Comparison of ENCODE assay signal across 8 cellular contexts in genomic region chr1:45512641-45513054, GRCh38. TPM values are rescaled to one million over a fixed set of nuclear protein-coding genes. Genes with fewer than 3 reads are reported as not detected.
DNase-seq lines count a peak whose midpoint lies in the region; ATAC-seq and TF ChIP-seq lines count a peak whose summit lies in the region.

No MANE protein-coding gene starts in this region.

- H3K4me3 Mint-ChIP-seq in Calu3 (ENCODE audit: low read depth, unreplicated experiment) (no peak overlapping the region), osteocyte (ENCODE audit: unreplicated experiment) (no peak overlapping the region)
- no peak overlapping the region for H3K4me3 Mint-ChIP-seq in activated T-cell treated with anti-CD3 and anti-CD28 coated beads, Interleukin-2, amount 50 U/mL, for 72 hours

- H3K4me1 ChIP-seq in Peyer's patch = peaks cover 0 to 29% (median 5%) of the 10 kb centered on the region in 4 donors

- intact Hi-C loops in Calu3 (cut with micrococcal nuclease; ENCODE audit: unreplicated experiment) = loop anchor here (1.0 to 5.0 kb wide), 2 partner anchors 58 to 175 kb away; partner anchors contain the start of genes GPBP1L1 and TMEM69

- H3K36me3 ChIP-seq in Peyer's patch = peaks cover 0 to 88% (median 4%) of the 10 kb centered on the region in 3 donors

- H3K36me3 Mint-ChIP-seq in Calu3 (ENCODE audit: insufficient read depth, unreplicated experiment) (peaks cover 93% of the 10 kb centered on the region), osteocyte (ENCODE audit: unreplicated experiment) (peaks cover 61% of the 10 kb centered on the region)
- H3K36me3 Mint-ChIP-seq in activated T-cell treated with anti-CD3 and anti-CD28 coated beads, Interleukin-2, amount 50 U/mL, for 72 hours (ENCODE audit: insufficient read depth in 2 of 2) = peaks cover 16 to 35% of the 10 kb centered on the region in 2 donors

- H3K9me3 Mint-ChIP-seq in Calu3 (ENCODE audit: low read depth, unreplicated experiment) (no peaks in the 10 kb centered on the region), osteocyte (ENCODE audit: unreplicated experiment) (no peaks in the 10 kb centered on the region)
- no peaks in the 10 kb centered on the region for H3K9me3 Mint-ChIP-seq in activated T-cell treated with anti-CD3 and anti-CD28 coated beads, Interleukin-2, amount 50 U/mL, for 72 hours

- H3K9me3 ChIP-seq in Peyer's patch = no peaks in the 10 kb centered on the region

- DNase-seq in Calu3 (peak; percentile 79), HT-29 (ENCODE audit: low spot score) (peak; percentile 88), Peyer's patch (peak; percentile 56 to 86 (median 59)), fibroblast of the aortic adventitia (ENCODE audit: low read depth) (peak; percentile 68), osteocyte (ENCODE audit: extremely low spot score, unreplicated experiment) (no peak)
- DNase-seq in activated T-cell treated with anti-CD3 and anti-CD28 coated beads, Interleukin-2, amount 50 U/mL, for 72 hours = peak; percentile 72

- H3K27me3 Mint-ChIP-seq in Calu3 (ENCODE audit: unreplicated experiment) (no peaks in the 10 kb centered on the region), osteocyte (ENCODE audit: unreplicated experiment) (no peaks in the 10 kb centered on the region)
- H3K27me3 Mint-ChIP-seq in activated T-cell treated with anti-CD3 and anti-CD28 coated beads, Interleukin-2, amount 50 U/mL, for 72 hours (ENCODE audit: low read depth) = no peaks in the 10 kb centered on the region

- H3K27me3 ChIP-seq in Peyer's patch = no peaks in the 10 kb centered on the region

- no peak for TF ChIP-seq POLR2A in Peyer's patch (IDR thresholded peaks at IDR 0.05)

- CTCF ChIA-PET in Calu3 (lab: Charles Lee) = interaction anchor here (0.6 to 1.2 kb wide), 5 partner anchors 11 to 542 kb away, joined by 3 to 9 read pairs (median 4); no protein-coding TSS in a partner anchor

- H3K4me3 ChIP-seq in Peyer's patch (no peak overlapping the region), fibroblast of the aortic adventitia (ENCODE audit: low read depth, low read length) (no peak overlapping the region)

- peaks cover 46% of the 10 kb centered on the region for H3K4me1 Mint-ChIP-seq in Calu3 (ENCODE audit: low read depth, unreplicated experiment)
- H3K4me1 Mint-ChIP-seq in activated T-cell treated with anti-CD3 and anti-CD28 coated beads, Interleukin-2, amount 50 U/mL, for 72 hours (ENCODE audit: low read depth) = peaks cover 33% of the 10 kb centered on the region
- no peaks in the 10 kb centered on the region for H3K4me1 Mint-ChIP-seq in osteocyte (ENCODE audit: unreplicated experiment)

- BruUV-seq in Calu3 (replicated peaks; lab: Mats Ljungman, UMichigan) = no TSS peak

- ATAC-seq in activated T-cell treated with anti-CD3 and anti-CD28 coated beads, Interleukin-2, amount 50 U/mL, for 72 hours (replicated peaks in 1 of 2) = peak; percentile 75 to 84
- ATAC-seq in GM21367 (IDR thresholded peaks at IDR 0.05; ENCODE audit: unreplicated experiment) (no peak), HG03460 (IDR thresholded peaks at IDR 0.05; ENCODE audit: unreplicated experiment) (no peak)

- TF ChIP-seq CTCF in Calu3 (IDR thresholded peaks at IDR 0.05; ENCODE audit: unreplicated experiment) = peak; percentile 72
- TF ChIP-seq CTCF in Peyer's patch (IDR thresholded peaks at IDR 0.05) = peak in 5 of 6 experiments; percentile 38 to 82 (median 71)
- TF ChIP-seq CTCF in fibroblast of the aortic adventitia (IDR thresholded peaks at IDR 0.05; ENCODE audit: insufficient read depth, low read length) = peak; percentile 80
- peak; percentile 74 for TF ChIP-seq CTCF in osteocyte (IDR thresholded peaks at IDR 0.05)

- H3K27ac ChIP-seq in Peyer's patch = no peak overlapping the region

- H3K27ac Mint-ChIP-seq in Calu3 (ENCODE audit: unreplicated experiment) (no peak overlapping the region), osteocyte (ENCODE audit: unreplicated experiment) (no peak overlapping the region)
- no peak overlapping the region for H3K27ac Mint-ChIP-seq in activated T-cell treated with anti-CD3 and anti-CD28 coated beads, Interleukin-2, amount 50 U/mL, for 72 hours

RNA-seq across cellular contexts. Expression of gene PRDX1, which starts 9.0 kb away (rescaled TPM):
- 686 and 744 TPM in 2 replicates for total RNA-seq in Calu3 (2022)
- 630 and 644 TPM in 2 replicates for total RNA-seq in HT-29 (2014; rRNA removed; shearing (Covaris generic))
- 100 to 1,000 TPM; 214 to 501 (median 292) TPM for total RNA-seq in Peyer's patch
- 100 to 1,000 TPM; 128 to 146 TPM for total RNA-seq in activated T-cell treated with anti-CD3 and anti-CD28 coated beads, Interleukin-2, amount 50 U/mL, for 72 hours
- total RNA-seq in fibroblast of the aortic adventitia (ENCODE audit: low replicate concordance) = 272 and 467 TPM in 2 replicates
- total RNA-seq in osteocyte = 291 and 292 TPM in 2 replicates

RNA-seq across cellular contexts. Expression of gene MMACHC, which starts 12.5 kb away (rescaled TPM):
- total RNA-seq in Calu3 (2022) = 13.6 and 15.5 TPM in 2 replicates
- total RNA-seq in HT-29 (2014; rRNA removed; shearing (Covaris generic)) = 6.8 and 6.9 TPM in 2 replicates
- 1 to 10 TPM; 2.5 to 5.1 (median 3.4) TPM for total RNA-seq in Peyer's patch
- 1 to 10 TPM; 3.4 to 4.7 TPM for total RNA-seq in activated T-cell treated with anti-CD3 and anti-CD28 coated beads, Interleukin-2, amount 50 U/mL, for 72 hours
- total RNA-seq in fibroblast of the aortic adventitia (ENCODE audit: low replicate concordance) = 2.2 and 5.2 TPM in 2 replicates
- 6.7 and 6.9 TPM in 2 replicates for total RNA-seq in osteocyte

RNA-seq across cellular contexts. Expression of gene CCDC163, which starts 12.8 kb away (rescaled TPM):
- total RNA-seq in Calu3 (2022) (4.9 and 6.0 TPM in 2 replicates), Peyer's patch (1 to 10 TPM in 2 of 4 donors, under 1 TPM in 1, not detected in 1; 0.94 to 3.7 (median 1.7) TPM), fibroblast of the aortic adventitia (ENCODE audit: low replicate concordance) (0.57 and 1.5 TPM in 2 replicates), osteocyte (1.6 and 1.8 TPM in 2 replicates)
- total RNA-seq in HT-29 (2014; rRNA removed; shearing (Covaris generic)) = 0.71 and 1.5 TPM in 2 replicates
- 10 to 100 TPM; 15.2 to 15.5 TPM for total RNA-seq in activated T-cell treated with anti-CD3 and anti-CD28 coated beads, Interleukin-2, amount 50 U/mL, for 72 hours

RNA-seq across cellular contexts. Expression of gene TESK2, which starts 21.7 kb away (rescaled TPM):
- total RNA-seq in Calu3 (2022) = 1.8 and 2.3 TPM in 2 replicates
- 2.0 and 2.9 TPM in 2 replicates for total RNA-seq in HT-29 (2014; rRNA removed; shearing (Covaris generic))
- total RNA-seq in Peyer's patch = 10 to 100 TPM; 16.5 to 30.5 (median 23.2) TPM
- 1 to 10 TPM; 5.9 to 8.8 TPM for total RNA-seq in activated T-cell treated with anti-CD3 and anti-CD28 coated beads, Interleukin-2, amount 50 U/mL, for 72 hours
- total RNA-seq in fibroblast of the aortic adventitia (ENCODE audit: low replicate concordance) = 2.0 and 5.7 TPM in 2 replicates
- 2.7 and 4.1 TPM in 2 replicates for total RNA-seq in osteocyte

RNA-seq across cellular contexts. Expression of gene AKR1A1, which starts 38.0 kb away (rescaled TPM):
- total RNA-seq in Calu3 (2022) (111 and 119 TPM in 2 replicates), Peyer's patch (100 to 1,000 TPM; 161 to 305 (median 201) TPM), fibroblast of the aortic adventitia (ENCODE audit: low replicate concordance) (128 and 174 TPM in 2 replicates), osteocyte (175 TPM in 2 replicates)
- total RNA-seq in HT-29 (2014; rRNA removed; shearing (Covaris generic)) = 145 and 161 TPM in 2 replicates
- 100 to 1,000 TPM; 155 to 178 TPM for total RNA-seq in activated T-cell treated with anti-CD3 and anti-CD28 coated beads, Interleukin-2, amount 50 U/mL, for 72 hours

Comparison
In these comparisons a context has a peak if more than half of its experiments do, and no peak if none do; other contexts are left out.
1. ATAC-seq: peak in activated T-cell treated with anti-CD3 and anti-CD28 coated beads, Interleukin-2, amount 50 U/mL, for 72 hours (2 of 2); none in GM21367 (single experiment) and HG03460 (single experiment).
2. Peak in every context shown above with its lines, with median percentiles within 50 percentile points of each other: CTCF ChIP-seq.